Comparison of ENCODE assay signal across 14 cellular contexts in the genomic region with DNA sequence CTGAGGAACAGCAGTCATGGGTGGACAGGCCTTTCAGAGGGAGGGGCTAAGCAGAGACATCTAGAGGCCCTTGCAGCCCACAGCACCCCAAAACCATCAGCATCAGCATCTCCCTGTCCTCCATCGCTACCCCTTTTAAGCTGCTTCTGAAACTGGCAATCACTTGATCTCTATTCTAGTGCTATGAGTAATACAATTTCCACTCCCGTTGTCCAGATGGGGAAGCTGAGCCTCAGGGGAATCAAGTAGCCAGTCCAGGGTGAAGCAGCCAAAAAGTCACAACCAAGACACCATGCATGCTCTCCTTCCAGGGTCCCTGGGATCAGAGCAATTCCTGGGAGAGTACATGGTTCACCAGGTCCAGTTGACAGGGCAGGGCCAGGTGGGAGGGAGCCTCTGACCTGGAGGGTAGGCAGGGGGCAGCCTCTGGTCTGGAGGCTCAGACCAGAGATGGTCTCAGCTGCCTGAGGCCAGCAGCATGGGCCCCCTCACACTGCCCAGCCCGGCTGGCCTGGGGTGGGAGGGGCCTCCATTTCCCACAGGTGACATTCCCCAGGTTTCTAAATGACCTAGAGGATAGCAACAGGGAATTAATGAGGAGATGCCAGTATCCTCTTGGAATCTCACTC. TPM values are rescaled to one million over a fixed set of nuclear protein-coding genes. Genes with fewer than 3 reads are reported as not detected.
DNase-seq lines count a peak whose midpoint lies in the region; ATAC-seq and TF ChIP-seq lines count a peak whose summit lies in the region.
"Had no signal": no experiment of that assay in that cellular context is flagged by ENCODE, and none has a peak within 500 bp of the region (broad histone marks: within the 10 kb centered on the region; RNA-seq: fewer than 3 reads in every experiment).

No MANE protein-coding gene starts in this region.

- no TSS peak for BruUV-seq in Caco-2 (replicated peaks; lab: Mats Ljungman, UMichigan)

- POLR2A ChIA-PET in Caco-2 (lab: Charles Lee), result no interaction called here

- H3K4me1 ChIP-seq in adipocyte (ENCODE audit: control insufficient read depth, insufficient read depth, low read length) (peaks cover 33% of the 10 kb centered on the region), gastrocnemius medialis (peaks cover 43 to 47% of the 10 kb centered on the region in 2 donors), Caco-2 (no peaks in the 10 kb centered on the region)

- ATAC-seq in gastrocnemius medialis (peak; percentile 85 to 86), HG02840 (IDR thresholded peaks at IDR 0.05; ENCODE audit: low FRiP score, unreplicated experiment) (no peak)
- ATAC-seq: mucosa of descending colon; stimulated activated effector memory CD8-positive, alpha-beta T cell treated with anti-CD3 and anti-CD28 coated beads, Interleukin-12 subunit alpha, Interleukin-12 subunit beta, amount 100 ng/mL, for 72 hours had no signal

- intact Hi-C loops in gastrocnemius medialis (cut with DNase I; ENCODE audit: low total_unique reads) (loop anchor here (2.0 to 5.0 kb wide), 2 partner anchors 14 to 32 kb away; no protein-coding TSS in a partner anchor), Caco-2 (cut with micrococcal nuclease; ENCODE audit: unreplicated experiment) (no loop called here)
- intact Hi-C loops in activated naive CD4-positive, alpha-beta T cell treated with anti-CD3 and anti-CD28 coated beads for 36 hours (cut with micrococcal nuclease), result no loop called here

- H3K9ac ChIP-seq in adipocyte (ENCODE audit: low read length), result no peak overlapping the region

- peak overlapping the region; percentile 69 to 77 (median 73) for H3K27ac ChIP-seq in gastrocnemius medialis

- no peak overlapping the region for H3K27ac Mint-ChIP-seq in Caco-2 (ENCODE audit: unreplicated experiment)
- H3K27ac Mint-ChIP-seq in activated naive CD4-positive, alpha-beta T cell treated with anti-CD3 and anti-CD28 coated beads for 36 hours, result no peak overlapping the region

- H3K4me3 ChIP-seq in adipocyte (ENCODE audit: low read length), result no peak overlapping the region
- H3K4me3 ChIP-seq in fibroblast of pulmonary artery (replicated peaks; ENCODE audit: low read depth, low read length), result no peak overlapping the region
- H3K4me3 ChIP-seq in gastrocnemius medialis, result no peak overlapping the region
- no peak overlapping the region for H3K4me3 ChIP-seq in Caco-2 (ENCODE audit: low read depth, low read length)
- H3K4me3 ChIP-seq: mucosa of descending colon had no signal

- TF ChIP-seq CTCF in fibroblast of pulmonary artery (IDR thresholded peaks at IDR 0.05; ENCODE audit: low read length, missing control alignments) (no peak), gastrocnemius medialis (IDR thresholded peaks at IDR 0.05 in 4 of 5, conservative IDR thresholded peaks at IDR 0.05 in 1 of 5) (no peak), Caco-2 (IDR thresholded peaks at IDR 0.05; ENCODE audit: insufficient read depth in 1 of 2, low read depth in 1 of 2, low read length in 1 of 2, severe bottlenecking in 1 of 2, unreplicated experiment in 1 of 2) (no peak)

- DNase-seq in GM03348 (ENCODE audit: low spot score) (peak; percentile 83), adipocyte (ENCODE audit: low read depth) (peak; percentile 43), fibroblast of pulmonary artery (ENCODE audit: low read depth) (peak; percentile 49), gastrocnemius medialis (peak; percentile 48 to 70), Caco-2 (no peak), SKM-1 treated with dmso at 0.1 percent for 144 hours (lab: John Stamatoyannopoulos, UW; ENCODE audit: unreplicated experiment) (no peak)
- no peak for DNase-seq in activated naive CD4-positive, alpha-beta T cell treated with anti-CD3 and anti-CD28 coated beads for 36 hours
- DNase-seq: amniotic stem cell; mucosa of descending colon; NCI-H2171 treated with DMSO at 0.1 percent for 48 hours; stimulated activated CD4-positive, alpha-beta T cell treated with anti-CD3 and anti-CD28 coated beads, Interleukin-2, amount 100 ng/mL, for 48 hours had no signal

- H3K9me3 ChIP-seq in adipocyte (ENCODE audit: control insufficient read depth, low read length), result no peaks in the 10 kb centered on the region
- no peaks in the 10 kb centered on the region for H3K9me3 ChIP-seq in gastrocnemius medialis
- no peaks in the 10 kb centered on the region for H3K9me3 ChIP-seq in Caco-2
- H3K9me3 ChIP-seq: mucosa of descending colon had no signal

- CTCF ChIA-PET in Caco-2 (lab: Charles Lee), result no interaction called here
- CTCF ChIA-PET in activated naive CD4-positive, alpha-beta T cell treated with anti-CD3 and anti-CD28 coated beads for 36 hours (lab: Charles Lee), result interaction anchor here (0.6 to 1.1 kb wide), 2 partner anchors 32 to 452 kb away, joined by 3 to 4 read pairs; no protein-coding TSS in a partner anchor

- in situ Hi-C loops in gastrocnemius medialis (cut with MboI; ENCODE audit: low sequenced_read_pairs in 4 of 4), result no loop called here

- H3K36me3 ChIP-seq in adipocyte (ENCODE audit: control insufficient read depth, insufficient read depth, low read length, severe bottlenecking), result peaks cover 46% of the 10 kb centered on the region
- peaks cover 0 to 9% of the 10 kb centered on the region in 2 donors for H3K36me3 ChIP-seq in gastrocnemius medialis
- no peaks in the 10 kb centered on the region; the same call in none of the 2 replicates for H3K36me3 ChIP-seq in Caco-2 (ENCODE audit: control insufficient read depth, insufficient read depth, low read length)

- no peak for TF ChIP-seq POLR2A in gastrocnemius medialis (IDR thresholded peaks at IDR 0.05)

- peaks cover 35% of the 10 kb centered on the region for H3K36me3 Mint-ChIP-seq in Caco-2 (ENCODE audit: insufficient read depth, unreplicated experiment)
- no peaks in the 10 kb centered on the region for H3K36me3 Mint-ChIP-seq in activated naive CD4-positive, alpha-beta T cell treated with anti-CD3 and anti-CD28 coated beads for 36 hours (ENCODE audit: low read depth)
- H3K36me3 Mint-ChIP-seq: CD14-positive monocyte; stimulated activated effector memory CD8-positive, alpha-beta T cell treated with anti-CD3 and anti-CD28 coated beads, Interleukin-12 subunit alpha, Interleukin-12 subunit beta, amount 100 ng/mL, for 72 hours had no signal

- H3K27me3 ChIP-seq in adipocyte (replicated peaks; ENCODE audit: control insufficient read depth, insufficient read depth, low read length) (no peaks in the 10 kb centered on the region), gastrocnemius medialis (no peaks in the 10 kb centered on the region), Caco-2 (replicated peaks; ENCODE audit: control insufficient read depth, insufficient read depth, low read length) (no peaks in the 10 kb centered on the region)

- no peaks in the 10 kb centered on the region for H3K4me1 Mint-ChIP-seq in Caco-2 (ENCODE audit: low read depth, unreplicated experiment)
- no peaks in the 10 kb centered on the region for H3K4me1 Mint-ChIP-seq in activated naive CD4-positive, alpha-beta T cell treated with anti-CD3 and anti-CD28 coated beads for 36 hours (ENCODE audit: low read depth)
- H3K4me1 Mint-ChIP-seq: CD14-positive monocyte had no signal

- H3K4me3 Mint-ChIP-seq in Caco-2 (ENCODE audit: unreplicated experiment), result no peak overlapping the region
- H3K4me3 Mint-ChIP-seq in activated naive CD4-positive, alpha-beta T cell treated with anti-CD3 and anti-CD28 coated beads for 36 hours, result no peak overlapping the region
- H3K4me3 Mint-ChIP-seq: CD14-positive monocyte; stimulated activated effector memory CD8-positive, alpha-beta T cell treated with anti-CD3 and anti-CD28 coated beads, Interleukin-12 subunit alpha, Interleukin-12 subunit beta, amount 100 ng/mL, for 72 hours had no signal

- H3K27me3 Mint-ChIP-seq in Caco-2 (ENCODE audit: insufficient read depth, unreplicated experiment), result no peaks in the 10 kb centered on the region
- H3K27me3 Mint-ChIP-seq in activated naive CD4-positive, alpha-beta T cell treated with anti-CD3 and anti-CD28 coated beads for 36 hours (ENCODE audit: low read depth), result no peaks in the 10 kb centered on the region

- H3K9me3 Mint-ChIP-seq in Caco-2 (ENCODE audit: unreplicated experiment), result no peaks in the 10 kb centered on the region
- H3K9me3 Mint-ChIP-seq in activated naive CD4-positive, alpha-beta T cell treated with anti-CD3 and anti-CD28 coated beads for 36 hours, result no peaks in the 10 kb centered on the region
- H3K9me3 Mint-ChIP-seq: stimulated activated effector memory CD8-positive, alpha-beta T cell treated with anti-CD3 and anti-CD28 coated beads, Interleukin-12 subunit alpha, Interleukin-12 subunit beta, amount 100 ng/mL, for 72 hours had no signal

RNA-seq across cellular contexts. Expression of a gene that starts 30.0 kb away (rescaled TPM):
- total RNA-seq in gastrocnemius medialis (1 to 10 TPM; 4.8 to 7.0 (median 6.8) TPM), Caco-2 (2022) (15.4 and 16.0 TPM in 2 replicates)
- total RNA-seq in activated naive CD4-positive, alpha-beta T cell treated with anti-CD3 and anti-CD28 coated beads for 36 hours, result 1 to 10 TPM; 5.3 to 5.4 TPM

Comparison
In these comparisons a context has a peak if more than half of its experiments do, and no peak if none do; other contexts are left out.
1. DNase-seq: peak in GM03348 (single experiment), adipocyte (single experiment), fibroblast of pulmonary artery (single experiment) and gastrocnemius medialis (2 of 2); none in Caco-2 (0 of 2), activated naive CD4-positive, alpha-beta T cell treated with anti-CD3 and anti-CD28 coated beads for 36 hours (single experiment) and SKM-1 treated with dmso at 0.1 percent for 144 hours (single experiment).